In the genomic region with DNA sequence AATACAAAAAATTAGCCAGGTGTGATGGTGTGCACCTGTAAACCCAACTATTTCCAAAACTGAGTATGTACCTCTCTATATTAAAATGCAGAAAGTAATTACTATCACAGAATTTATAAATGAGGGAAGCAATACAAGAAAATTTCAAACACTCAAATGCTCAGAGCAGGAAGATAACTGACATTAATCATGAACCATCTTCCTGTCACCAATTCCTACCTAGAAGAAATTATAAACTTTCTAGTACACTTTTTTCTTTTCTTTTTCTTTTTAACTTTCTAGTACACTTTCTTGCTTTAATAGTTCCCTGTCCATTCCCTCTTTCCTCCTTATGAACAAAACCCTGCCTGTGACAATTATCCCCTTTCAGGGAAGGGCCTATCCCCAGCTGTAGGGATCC, we compare ENCODE assay signal across 28 cellular contexts.
"Had no signal": no experiment of that assay in that cellular context is flagged by ENCODE, and none has a peak within 500 bp of the region (broad histone marks: within the 10 kb centered on the region; RNA-seq: fewer than 3 reads in every experiment).

No MANE protein-coding gene starts in this region.

- DNase-seq: stimulated activated CD4-positive, alpha-beta T cell treated with anti-CD3 and anti-CD28 coated beads, Interleukin-2, amount 100 ng/mL, for 48 hours; stimulated activated CD4-positive, alpha-beta T cell treated with anti-CD3 and anti-CD28 coated beads, Interleukin-4, amount 100 ng/mL, for 1 hour; stimulated activated CD4-positive, alpha-beta T cell treated with anti-CD3 and anti-CD28 coated beads, Interleukin-4, amount 100 ng/mL, for 24 hours; stimulated activated CD4-positive, alpha-beta T cell treated with anti-CD3 and anti-CD28 coated beads, Interleukin-4, amount 100 ng/mL, for 4 hours; stimulated activated CD8-positive, alpha-beta memory T cell treated with anti-CD3 and anti-CD28 coated beads, Interleukin-4, amount 100 ng/mL, for 48 hours; stimulated activated naive B cell treated with anti-CD40 and anti-IgM and Interleukin-4, amounts not matched to agents 10 μg/mL and 1 μg/mL and 100 μg/mL, for 72 hours; stimulated activated naive CD4-positive, alpha-beta T cell; stimulated activated naive CD4-positive, alpha-beta T cell treated with Interleukin-2 at 50 U/mL for 16 hours; stimulated activated naive CD8-positive, alpha-beta T cell treated with anti-CD3 and anti-CD28 coated beads, Interleukin-15, amount 100 ng/mL, for 72 hours; stimulated activated naive CD8-positive, alpha-beta T cell treated with anti-CD3 and anti-CD28 coated beads, Interleukin-15, Interleukin-2, amounts not matched to agents 100 U/mL and 50 U/mL, for 24 hours; stomach; substantia nigra; testis; thyroid gland; tibial artery; transverse colon; upper lobe of left lung; upper lobe of right lung; uterus had no signal

- H3K27ac ChIP-seq: stomach, suprapubic skin, testis, thoracic aorta, thyroid gland, tibial artery, tibial nerve, transverse colon, upper lobe of left lung, upper lobe of right lung, uterus, vagina had no signal

- FAIRE-seq: urothelium cell line had no signal

- H3K27ac Mint-ChIP-seq: stimulated activated effector memory CD8-positive, alpha-beta T cell treated with anti-CD3 and anti-CD28 coated beads, Interleukin-12 subunit alpha, Interleukin-12 subunit beta, amount 100 ng/mL, for 72 hours; stimulated activated memory B cell treated with anti-CD40 and anti-IgM and Interleukin-4, amounts not matched to agents 10 μg/mL and 1 μg/mL and 100 μg/mL, for 72 hours; stimulated activated naive B cell treated with anti-CD40 and anti-IgM and Interleukin-4, amounts not matched to agents 10 μg/mL and 1 μg/mL and 100 μg/mL, for 72 hours; stimulated activated naive CD8-positive, alpha-beta T cell treated with anti-CD3 and anti-CD28 coated beads, Interleukin-15, amount 100 ng/mL, for 72 hours; stimulated activated naive CD8-positive, alpha-beta T cell treated with anti-CD3 and anti-CD28 coated beads, Interleukin-15, Interleukin-2, amounts not matched to agents 100 ng/mL and 50 ng/mL, for 24 hours; type B pancreatic cell had no signal

- H3K36me3 Mint-ChIP-seq: stimulated activated effector memory CD8-positive, alpha-beta T cell treated with anti-CD3 and anti-CD28 coated beads, Interleukin-12 subunit alpha, Interleukin-12 subunit beta, amount 100 ng/mL, for 72 hours; type B pancreatic cell had no signal

- H3K4me3 ChIP-seq: stomach, suprapubic skin, testis, thoracic aorta, thyroid gland, tibial artery, tibial nerve, transverse colon, upper lobe of left lung, upper lobe of right lung, uterus, vagina had no signal

- H3K9me3 Mint-ChIP-seq: stimulated activated effector memory CD8-positive, alpha-beta T cell treated with anti-CD3 and anti-CD28 coated beads, Interleukin-12 subunit alpha, Interleukin-12 subunit beta, amount 100 ng/mL, for 72 hours; stimulated activated naive CD8-positive, alpha-beta T cell treated with anti-CD3 and anti-CD28 coated beads, Interleukin-15, amount 100 ng/mL, for 72 hours; stimulated activated naive CD8-positive, alpha-beta T cell treated with anti-CD3 and anti-CD28 coated beads, Interleukin-15, Interleukin-2, amounts not matched to agents 100 ng/mL and 50 ng/mL, for 24 hours; type B pancreatic cell had no signal

- H3K27me3 Mint-ChIP-seq: stimulated activated memory B cell treated with anti-CD40 and anti-IgM and Interleukin-4, amounts not matched to agents 10 μg/mL and 1 μg/mL and 100 μg/mL, for 72 hours; stimulated activated naive B cell treated with anti-CD40 and anti-IgM and Interleukin-4, amounts not matched to agents 10 μg/mL and 1 μg/mL and 100 μg/mL, for 72 hours; stimulated activated naive CD8-positive, alpha-beta T cell treated with anti-CD3 and anti-CD28 coated beads, Interleukin-15, amount 100 ng/mL, for 72 hours; stimulated activated naive CD8-positive, alpha-beta T cell treated with anti-CD3 and anti-CD28 coated beads, Interleukin-15, Interleukin-2, amounts not matched to agents 100 ng/mL and 50 ng/mL, for 24 hours; type B pancreatic cell had no signal

- H3K36me3 ChIP-seq: suprapubic skin, thoracic aorta, thyroid gland, tibial nerve, transverse colon, upper lobe of left lung, upper lobe of right lung, uterus, vagina had no signal

- H3K4me3 Mint-ChIP-seq: stimulated activated effector memory CD8-positive, alpha-beta T cell treated with anti-CD3 and anti-CD28 coated beads, Interleukin-12 subunit alpha, Interleukin-12 subunit beta, amount 100 ng/mL, for 72 hours; stimulated activated memory B cell treated with anti-CD40 and anti-IgM and Interleukin-4, amounts not matched to agents 10 μg/mL and 1 μg/mL and 100 μg/mL, for 72 hours; stimulated activated naive B cell treated with anti-CD40 and anti-IgM and Interleukin-4, amounts not matched to agents 10 μg/mL and 1 μg/mL and 100 μg/mL, for 72 hours; stimulated activated naive CD8-positive, alpha-beta T cell treated with anti-CD3 and anti-CD28 coated beads, Interleukin-15, amount 100 ng/mL, for 72 hours; stimulated activated naive CD8-positive, alpha-beta T cell treated with anti-CD3 and anti-CD28 coated beads, Interleukin-15, Interleukin-2, amounts not matched to agents 100 ng/mL and 50 ng/mL, for 24 hours; type B pancreatic cell had no signal

- H3K4me1 ChIP-seq: suprapubic skin, testis, thyroid gland, tibial artery, uterus had no signal

- H3K9me3 ChIP-seq: stomach, suprapubic skin, testis, thoracic aorta, thyroid gland, tibial artery, tibial nerve, transverse colon, upper lobe of left lung, upper lobe of right lung, uterus, vagina had no signal

- H3K27me3 ChIP-seq: stomach, suprapubic skin, testis, thyroid gland, tibial artery, tibial nerve, transverse colon, upper lobe of left lung, upper lobe of right lung, uterus, vagina had no signal

- ATAC-seq: stimulated activated effector memory CD8-positive, alpha-beta T cell treated with anti-CD3 and anti-CD28 coated beads, Interleukin-12 subunit alpha, Interleukin-12 subunit beta, amount 100 ng/mL, for 72 hours; stimulated activated memory B cell treated with anti-CD40 and anti-IgM and Interleukin-4, amounts not matched to agents 10 μg/mL and 1 μg/mL and 100 μg/mL, for 72 hours; stimulated activated naive B cell treated with anti-CD40 and anti-IgM and Interleukin-4, amounts not matched to agents 10 μg/mL and 1 μg/mL and 100 μg/mL, for 72 hours; stimulated activated naive CD8-positive, alpha-beta T cell treated with anti-CD3 and anti-CD28 coated beads, Interleukin-15, amount 100 ng/mL, for 72 hours; stimulated activated naive CD8-positive, alpha-beta T cell treated with anti-CD3 and anti-CD28 coated beads, Interleukin-15, Interleukin-2, amounts not matched to agents 100 U/mL and 50 U/mL, for 24 hours; upper lobe of right lung had no signal

- H3K4me1 Mint-ChIP-seq: stimulated activated naive CD8-positive, alpha-beta T cell treated with anti-CD3 and anti-CD28 coated beads, Interleukin-15, amount 100 ng/mL, for 72 hours had no signal
